ENCODE assay signal across 11 cellular contexts in genomic region chr3:169865176-169865800, GRCh38. TPM values are rescaled to one million over a fixed set of nuclear protein-coding genes. Genes with fewer than 3 reads are reported as not detected.
DNase-seq lines count a peak whose midpoint lies in the region; ATAC-seq and TF ChIP-seq lines count a peak whose summit lies in the region.
"Had no signal": no experiment of that assay in that cellular context is flagged by ENCODE, and none has a peak within 500 bp of the region (broad histone marks: within the 10 kb centered on the region; RNA-seq: fewer than 3 reads in every experiment).

No MANE protein-coding gene starts in this region.

- H3K4me2 ChIP-seq in BLaER1 treated with 17β-estradiol and CSF1 and Interleukin-3, amounts not matched to agents 10 nM and 100 nM, result peak overlapping the region; percentile 1 to 67 (median 54); a peak in 16 of 22 replicates
- H3K4me2 ChIP-seq in OCI-LY3 (ENCODE audit: low read length), result peak overlapping the region; percentile 35

- intact Hi-C loops in activated T-helper 1 cell treated with anti-CD3 and anti-CD28 coated beads, Interleukin-12 subunit alpha, Interleukin-12 subunit beta, Interleukin-2, Interleukin-4 antibody, amounts not matched to agents 30 ng/mL and 10 ng/mL and 1 ng/mL, durations not matched to agents 14 hours and 24 hours and 36 hours (cut with micrococcal nuclease), result no loop called here

- H3K27me3 ChIP-seq in BLaER1 treated with 17β-estradiol and CSF1 and Interleukin-3, amounts not matched to agents 10 nM and 100 nM, result no peaks in the 10 kb centered on the region
- H3K27me3 ChIP-seq in OCI-LY3 (ENCODE audit: low read depth, low read length) (peaks cover 45% of the 10 kb centered on the region), endodermal cell (ENCODE audit: control insufficient read depth, insufficient read depth, low read length, poor library complexity, severe bottlenecking) (no peaks in the 10 kb centered on the region)
- H3K27me3 ChIP-seq: esophagus muscularis mucosa had no signal

- peak overlapping the region in 2 of 11 experiments; percentile 28 to 32; a peak in 3 of 22 replicates for H3K27ac ChIP-seq in BLaER1 treated with 17β-estradiol and CSF1 and Interleukin-3, amounts not matched to agents 10 nM and 100 nM
- H3K27ac ChIP-seq in OCI-LY3 (ENCODE audit: low read length), result no peak overlapping the region
- no peak overlapping the region for H3K27ac ChIP-seq in endodermal cell (ENCODE audit: low read depth, low read length)
- H3K27ac ChIP-seq: esophagus muscularis mucosa had no signal

- H4K20me1 ChIP-seq in BLaER1 treated with 17β-estradiol and CSF1 and Interleukin-3, amounts not matched to agents 10 nM and 100 nM, result no peaks in the 10 kb centered on the region
- no peaks in the 10 kb centered on the region for H4K20me1 ChIP-seq in OCI-LY3 (ENCODE audit: insufficient read depth, low read length)

- DNase-seq in endodermal cell, result peak; percentile 24
- DNase-seq in NCI-H345 treated with DMSO at 0.1 percent for 48 hours (lab: John Stamatoyannopoulos, UW; ENCODE audit: unreplicated experiment), result no peak
- DNase-seq in NCI-H774 (lab: John Stamatoyannopoulos, UW), result no peak
- DNase-seq in RPMI8226, result no peak
- no peak for DNase-seq in activated T-helper 1 cell treated with anti-CD3 and anti-CD28 coated beads, Interleukin-12 subunit alpha, Interleukin-12 subunit beta, Interleukin-2, Interleukin-4 antibody, amounts not matched to agents 30 ng/mL and 10 ng/mL and 1 ng/mL, durations not matched to agents 14 hours and 24 hours and 36 hours (ENCODE audit: low spot score)
- DNase-seq: NCI-H1694, SHP77 had no signal

- H3K9me3 Mint-ChIP-seq in endodermal cell, result no peaks in the 10 kb centered on the region
- no peaks in the 10 kb centered on the region for H3K9me3 Mint-ChIP-seq in activated T-helper 1 cell treated with anti-CD3 and anti-CD28 coated beads, Interleukin-12 subunit alpha, Interleukin-12 subunit beta, Interleukin-2, Interleukin-4 antibody, amounts not matched to agents 30 ng/mL and 10 ng/mL and 1 ng/mL, durations not matched to agents 14 hours and 24 hours and 36 hours

- H3K9me3 ChIP-seq in BLaER1 treated with 17β-estradiol and CSF1 and Interleukin-3, amounts not matched to agents 10 nM and 100 nM (replicated peaks in 1 of 11), result no peaks in the 10 kb centered on the region
- H3K9me3 ChIP-seq in OCI-LY3 (ENCODE audit: insufficient read depth, low read length) (no peaks in the 10 kb centered on the region), endodermal cell (ENCODE audit: control insufficient read depth, low read length) (no peaks in the 10 kb centered on the region)
- H3K9me3 ChIP-seq: esophagus muscularis mucosa had no signal

- WGBS in endodermal cell (ENCODE audit: insufficient coverage in 1 of 2, insufficient read length in 1 of 2), 2 experiments, result 93 to 100% methylated on average over 6 to 11 of the region's 12 CpGs

- ATAC-seq in GM19452 (IDR thresholded peaks at IDR 0.05; ENCODE audit: unreplicated experiment), result peak; percentile 57

- H3K4me3 ChIP-seq in BLaER1 treated with 17β-estradiol and CSF1 and Interleukin-3, amounts not matched to agents 10 nM and 100 nM, result no peak overlapping the region
- no peak overlapping the region for H3K4me3 ChIP-seq in OCI-LY3 (ENCODE audit: low read length)
- H3K4me3 ChIP-seq in endodermal cell (ENCODE audit: low read length), result no peak overlapping the region
- H3K4me3 ChIP-seq: esophagus muscularis mucosa had no signal

- H3K27me3 Mint-ChIP-seq in endodermal cell (ENCODE audit: insufficient read depth), result no peaks in the 10 kb centered on the region
- peaks cover 22% of the 10 kb centered on the region for H3K27me3 Mint-ChIP-seq in activated T-helper 1 cell treated with anti-CD3 and anti-CD28 coated beads, Interleukin-12 subunit alpha, Interleukin-12 subunit beta, Interleukin-2, Interleukin-4 antibody, amounts not matched to agents 30 ng/mL and 10 ng/mL and 1 ng/mL, durations not matched to agents 14 hours and 24 hours and 36 hours (ENCODE audit: insufficient read depth)

- H3K9ac ChIP-seq in BLaER1 treated with 17β-estradiol and CSF1 and Interleukin-3, amounts not matched to agents 10 nM and 100 nM, result peak overlapping the region in 3 of 11 experiments; percentile 20 to 26 (median 21); a peak in 4 of 22 replicates
- H3K9ac ChIP-seq in OCI-LY3 (ENCODE audit: low read length) (no peak overlapping the region), endodermal cell (ENCODE audit: extremely low read depth, low read length, poor library complexity, severe bottlenecking) (no peak overlapping the region)

- no peaks in the 10 kb centered on the region for H3K36me3 Mint-ChIP-seq in endodermal cell (ENCODE audit: low read depth)
- peaks cover 1% of the 10 kb centered on the region for H3K36me3 Mint-ChIP-seq in activated T-helper 1 cell treated with anti-CD3 and anti-CD28 coated beads, Interleukin-12 subunit alpha, Interleukin-12 subunit beta, Interleukin-2, Interleukin-4 antibody, amounts not matched to agents 30 ng/mL and 10 ng/mL and 1 ng/mL, durations not matched to agents 14 hours and 24 hours and 36 hours (ENCODE audit: low read depth)

- H2AFZ ChIP-seq in OCI-LY3 (ENCODE audit: low read depth, low read length), result peak overlapping the region; percentile 72

- TF ChIP-seq CTCF in OCI-LY3 (IDR thresholded peaks at IDR 0.05; ENCODE audit: low read depth, low read length) (no peak), endodermal cell (conservative IDR thresholded peaks at IDR 0.05) (no peak)

- no peak overlapping the region for H3K4me3 Mint-ChIP-seq in endodermal cell
- no peak overlapping the region for H3K4me3 Mint-ChIP-seq in activated T-helper 1 cell treated with anti-CD3 and anti-CD28 coated beads, Interleukin-12 subunit alpha, Interleukin-12 subunit beta, Interleukin-2, Interleukin-4 antibody, amounts not matched to agents 30 ng/mL and 10 ng/mL and 1 ng/mL, durations not matched to agents 14 hours and 24 hours and 36 hours

- H3K79me2 ChIP-seq in OCI-LY3 (ENCODE audit: low read length), result no peaks in the 10 kb centered on the region

- H3K36me3 ChIP-seq in BLaER1 treated with 17β-estradiol and CSF1 and Interleukin-3, amounts not matched to agents 10 nM and 100 nM, result no peaks in the 10 kb centered on the region
- H3K36me3 ChIP-seq in OCI-LY3 (replicated peaks; ENCODE audit: low read depth, low read length), result no peaks in the 10 kb centered on the region
- H3K36me3 ChIP-seq in endodermal cell (ENCODE audit: control insufficient read depth, insufficient read depth, low read length), result no peaks in the 10 kb centered on the region
- H3K36me3 ChIP-seq: esophagus muscularis mucosa had no signal

- peaks cover 19% of the 10 kb centered on the region for H3K4me1 Mint-ChIP-seq in endodermal cell
- H3K4me1 Mint-ChIP-seq in activated T-helper 1 cell treated with anti-CD3 and anti-CD28 coated beads, Interleukin-12 subunit alpha, Interleukin-12 subunit beta, Interleukin-2, Interleukin-4 antibody, amounts not matched to agents 30 ng/mL and 10 ng/mL and 1 ng/mL, durations not matched to agents 14 hours and 24 hours and 36 hours (ENCODE audit: low read depth), result peaks cover 32% of the 10 kb centered on the region

- H3K27ac Mint-ChIP-seq in endodermal cell, result no peak overlapping the region
- no peak overlapping the region for H3K27ac Mint-ChIP-seq in activated T-helper 1 cell treated with anti-CD3 and anti-CD28 coated beads, Interleukin-12 subunit alpha, Interleukin-12 subunit beta, Interleukin-2, Interleukin-4 antibody, amounts not matched to agents 30 ng/mL and 10 ng/mL and 1 ng/mL, durations not matched to agents 14 hours and 24 hours and 36 hours

- H3K4me1 ChIP-seq in BLaER1 treated with 17β-estradiol and CSF1 and Interleukin-3, amounts not matched to agents 10 nM and 100 nM, result peaks cover 0 to 22% (median 14%) of the 10 kb centered on the region in 10 experiments; a peak in 16 of 20 replicates
- H3K4me1 ChIP-seq in OCI-LY3 (ENCODE audit: low read length) (peaks cover 14% of the 10 kb centered on the region), endodermal cell (ENCODE audit: control insufficient read depth, insufficient read depth, low read length) (no peaks in the 10 kb centered on the region)

RNA-seq across cellular contexts. Expression of gene LRRC31, which starts 4.4 kb away (rescaled TPM):
- not detected for total RNA-seq in endodermal cell
- polyA plus RNA-seq in endodermal cell (2013, experiment 1 of 2), result not detected
- not detected for polyA plus RNA-seq in endodermal cell (2013, experiment 2 of 2)
- total RNA-seq in activated T-helper 1 cell treated with anti-CD3 and anti-CD28 coated beads, Interleukin-12 subunit alpha, Interleukin-12 subunit beta, Interleukin-2, Interleukin-4 antibody, amounts not matched to agents 30 ng/mL and 10 ng/mL and 1 ng/mL, durations not matched to agents 14 hours and 24 hours and 36 hours, result not detected in 2 replicates
- total RNA-seq: esophagus muscularis mucosa had no signal

RNA-seq across cellular contexts. Expression of gene SAMD7, which starts 46.1 kb away (rescaled TPM):
- total RNA-seq in endodermal cell, result not detected
- not detected for polyA plus RNA-seq in endodermal cell (2013, experiment 1 of 2)
- polyA plus RNA-seq in endodermal cell (2013, experiment 2 of 2), result not detected
- not detected in 2 replicates for total RNA-seq in activated T-helper 1 cell treated with anti-CD3 and anti-CD28 coated beads, Interleukin-12 subunit alpha, Interleukin-12 subunit beta, Interleukin-2, Interleukin-4 antibody, amounts not matched to agents 30 ng/mL and 10 ng/mL and 1 ng/mL, durations not matched to agents 14 hours and 24 hours and 36 hours
- total RNA-seq: esophagus muscularis mucosa had no signal

RNA-seq across cellular contexts. Expression of gene LRRC34, which starts 52.6 kb away (rescaled TPM):
- 10 to 100 TPM in 1 of 2 donors, 1 to 10 TPM in 1; 5.6 to 11.3 TPM for total RNA-seq in endodermal cell
- polyA plus RNA-seq in endodermal cell (2013, experiment 1 of 2), result 3.5 TPM
- polyA plus RNA-seq in endodermal cell (2013, experiment 2 of 2), result 4.3 TPM
- 2.8 and 2.9 TPM in 2 replicates for total RNA-seq in activated T-helper 1 cell treated with anti-CD3 and anti-CD28 coated beads, Interleukin-12 subunit alpha, Interleukin-12 subunit beta, Interleukin-2, Interleukin-4 antibody, amounts not matched to agents 30 ng/mL and 10 ng/mL and 1 ng/mL, durations not matched to agents 14 hours and 24 hours and 36 hours

RNA-seq across cellular contexts. Expression of gene LRRIQ4, which starts 52.6 kb away (rescaled TPM):
- total RNA-seq in endodermal cell, result not detected
- polyA plus RNA-seq in endodermal cell (2013, experiment 1 of 2), result not detected
- not detected for polyA plus RNA-seq in endodermal cell (2013, experiment 2 of 2)
- total RNA-seq in activated T-helper 1 cell treated with anti-CD3 and anti-CD28 coated beads, Interleukin-12 subunit alpha, Interleukin-12 subunit beta, Interleukin-2, Interleukin-4 antibody, amounts not matched to agents 30 ng/mL and 10 ng/mL and 1 ng/mL, durations not matched to agents 14 hours and 24 hours and 36 hours, result 0.10 and 0.12 TPM in 2 replicates
